In genomic region chr15:65355173-65355982, GRCh38 we compare ENCODE assay signal across 10 cellular contexts. TPM values are rescaled to one million over a fixed set of nuclear protein-coding genes. Genes with fewer than 3 reads are reported as not detected.
A peak's percentile ranks its signal among the peaks of the same experiment; 100 is the strongest.
DNase-seq lines count a peak whose midpoint lies in the region; ATAC-seq, FAIRE-seq and TF ChIP-seq lines count a peak whose summit lies in the region.
"Had no signal": no experiment of that assay in that cellular context is flagged by ENCODE, and none has a peak within 500 bp of the region (broad histone marks: within the 10 kb centered on the region; RNA-seq: fewer than 3 reads in every experiment).

No MANE protein-coding gene starts in this region.

- H3K27me3 Mint-ChIP-seq in activated naive CD4-positive, alpha-beta T cell treated with anti-CD3 and anti-CD28 coated beads, Interleukin-2, amount 50 U/mL, for 24 hours = peaks cover 35% of the 10 kb centered on the region

- no peak overlapping the region for H3K27ac Mint-ChIP-seq in activated naive CD4-positive, alpha-beta T cell treated with anti-CD3 and anti-CD28 coated beads, Interleukin-2, amount 50 U/mL, for 24 hours

- H3K4me1 Mint-ChIP-seq in activated naive CD4-positive, alpha-beta T cell treated with anti-CD3 and anti-CD28 coated beads, Interleukin-2, amount 50 U/mL, for 24 hours = peaks cover 5% of the 10 kb centered on the region

- peak overlapping the region; percentile 73 for H3K4me3 Mint-ChIP-seq in activated naive CD4-positive, alpha-beta T cell treated with anti-CD3 and anti-CD28 coated beads, Interleukin-2, amount 50 U/mL, for 24 hours

- H3K4me3 ChIP-seq in epithelial cell of esophagus (ENCODE audit: low read length) (peak overlapping the region; percentile 24), muscle layer of duodenum (ENCODE audit: low read depth in 1 of 2, low read length in 2 of 2) (peak overlapping the region; percentile 26 to 62), uterus (peak overlapping the region; percentile 23 to 25)
- H3K4me3 ChIP-seq: K562 had no signal

- H3K36me3 Mint-ChIP-seq in activated naive CD4-positive, alpha-beta T cell treated with anti-CD3 and anti-CD28 coated beads, Interleukin-2, amount 50 U/mL, for 24 hours = peaks cover 2% of the 10 kb centered on the region

- DNase-seq in activated naive CD4-positive, alpha-beta T cell treated with Interleukin-2 at 50 U/mL for 16 hours = no peak
- DNase-seq in epithelial cell of esophagus (ENCODE audit: low read depth) (no peak), uterus (no peak), RCC 7860 (ENCODE audit: low spot score) (no peak)
- DNase-seq: GF-D8 had no signal

- H3K9me3 Mint-ChIP-seq in activated naive CD4-positive, alpha-beta T cell treated with anti-CD3 and anti-CD28 coated beads, Interleukin-2, amount 50 U/mL, for 24 hours = no peaks in the 10 kb centered on the region

- H3K9me3 ChIP-seq in muscle layer of duodenum (ENCODE audit: control insufficient read depth in 1 of 2, low read length in 2 of 2) (no peaks in the 10 kb centered on the region), uterus (no peaks in the 10 kb centered on the region)

- peaks cover 18% of the 10 kb centered on the region for H3K27me3 ChIP-seq in muscle layer of duodenum (ENCODE audit: low read depth, low read length)
- H3K27me3 ChIP-seq in uterus = no peaks in the 10 kb centered on the region

- H3K4me1 ChIP-seq in muscle layer of duodenum (ENCODE audit: control insufficient read depth in 1 of 2, insufficient read depth in 2 of 2, low read length in 2 of 2) (peaks cover 0 to 6% of the 10 kb centered on the region in 2 donors), uterus (peaks cover 0 to 11% of the 10 kb centered on the region in 2 donors)

- FAIRE-seq in RCC 7860 (lab: Jason Lieb, UNC) = no peak

- no peak overlapping the region for H3K27ac ChIP-seq in muscle layer of duodenum (ENCODE audit: low read length)
- no peak overlapping the region for H3K27ac ChIP-seq in uterus

- H3K36me3 ChIP-seq in muscle layer of duodenum (ENCODE audit: control insufficient read depth in 1 of 2, insufficient read depth in 2 of 2, low read length in 2 of 2) = no peaks in the 10 kb centered on the region
- H3K36me3 ChIP-seq in uterus = no peaks in the 10 kb centered on the region

- intact Hi-C loops in uterus (cut with DNase I; ENCODE audit: low total_unique reads) = no loop called here

- TF ChIP-seq POLR2A in uterus (IDR thresholded peaks at IDR 0.05) = no peak

- ATAC-seq in HG02759 (IDR thresholded peaks at IDR 0.05; ENCODE audit: unreplicated experiment) (no peak), HG03139 (IDR thresholded peaks at IDR 0.05; ENCODE audit: unreplicated experiment) (no peak)
- ATAC-seq: K562 had no signal

- TF ChIP-seq CTCF in epithelial cell of esophagus (IDR thresholded peaks at IDR 0.05; ENCODE audit: insufficient read depth, low read depth, low read length, missing control alignments) (no peak), uterus (IDR thresholded peaks at IDR 0.05) (no peak)

RNA-seq across cellular contexts. Expression of gene IGDCC3, which starts 22.4 kb away (rescaled TPM):
- total RNA-seq in uterus = 1 to 10 TPM in 1 of 4 donors, under 1 TPM in 1, not detected in 2; 0.82 to 5.5 TPM
- total RNA-seq: K562 had no signal

RNA-seq across cellular contexts. Expression of gene RNU5B-1, which starts 50.9 kb away (rescaled TPM):
- 10 to 100 TPM in 1 of 4 donors, not detected in 3; 34.0 TPM for total RNA-seq in uterus

RNA-seq across cellular contexts. Expression of gene RNU5A-1, which starts 59.5 kb away (rescaled TPM):
- not detected for total RNA-seq in uterus
- total RNA-seq: K562 had no signal
